ENCODE assay signal across 14 cellular contexts in genomic region chr6:35718354-35718695, GRCh38. TPM values are rescaled to one million over a fixed set of nuclear protein-coding genes. Genes with fewer than 3 reads are reported as not detected.
DNase-seq lines count a peak whose midpoint lies in the region; ATAC-seq, FAIRE-seq and TF ChIP-seq lines count a peak whose summit lies in the region.
"Had no signal": no experiment of that assay in that cellular context is flagged by ENCODE, and none has a peak within 500 bp of the region (broad histone marks: within the 10 kb centered on the region; RNA-seq: fewer than 3 reads in every experiment).

No MANE protein-coding gene starts in this region.

- H4K20me1 ChIP-seq in BLaER1 treated with 17β-estradiol and CSF1 and Interleukin-3, amounts not matched to agents 10 nM and 100 nM: no peaks in the 10 kb centered on the region
- H4K20me1 ChIP-seq in H9 (ENCODE audit: control insufficient read depth, insufficient read depth, insufficient read length): no peaks in the 10 kb centered on the region
- H4K20me1 ChIP-seq in GM12878 (ENCODE audit: control insufficient read depth, insufficient read depth): no peaks in the 10 kb centered on the region
- H4K20me1 ChIP-seq in smooth muscle cell (ENCODE audit: low read depth): no peaks in the 10 kb centered on the region

- TF ChIP-seq RAD21 in GM12878 (IDR thresholded peaks at IDR 0.05; ENCODE audit: insufficient read depth, low read depth, low read length): no peak

- H3K4me3 Mint-ChIP-seq in H9: peak overlapping the region in 1 of 2 experiments; percentile 43; a peak in 1 of 5 replicates
- H3K4me3 Mint-ChIP-seq in nephron progenitor cell: peak overlapping the region; percentile 41

- no peak overlapping the region for H3T11ph ChIP-seq in H9 (ENCODE audit: low read length)

- H3K4me1 Mint-ChIP-seq in H9 (peaks cover 52 to 56% of the 10 kb centered on the region in 2 experiments), nephron progenitor cell (peaks cover 74% of the 10 kb centered on the region)

- no peak overlapping the region for H3K18ac ChIP-seq in H9 (ENCODE audit: insufficient read length, low read depth, low read length)

- H3K36me3 ChIP-seq in BLaER1 treated with 17β-estradiol and CSF1 and Interleukin-3, amounts not matched to agents 10 nM and 100 nM: no peaks in the 10 kb centered on the region
- H3K36me3 ChIP-seq in GM12878 (ENCODE audit: control insufficient read depth in 2 of 2, insufficient read depth in 2 of 2, low read length in 1 of 2): no peaks in the 10 kb centered on the region
- H3K36me3 ChIP-seq in smooth muscle cell (ENCODE audit: low read depth): no peaks in the 10 kb centered on the region

- no TSS peak for BruUV-seq in GM12878 (replicated peaks; lab: Mats Ljungman, UMichigan)

- SMC1A ChIA-PET in GM12878 (lab: Charles Lee; ENCODE audit: uncharacterized antibody, unreplicated experiment): interaction anchor here (0.6 to 3.6 kb wide), 11 partner anchors 11 to 273 kb away, joined by 3 to 24 read pairs (median 4); partner anchors contain the start of gene ARMC12

- H3K27me3 Mint-ChIP-seq in H9 (ENCODE audit: low read depth) (peaks cover 7% of the 10 kb centered on the region), nephron progenitor cell (ENCODE audit: low read depth, poor library complexity) (no peaks in the 10 kb centered on the region)

- H3F3A ChIP-seq in smooth muscle cell (ENCODE audit: low read depth): peaks cover 5% of the 10 kb centered on the region

- peak overlapping the region; percentile 57 to 89 (median 82); a peak in 21 of 22 replicates for H3K27ac ChIP-seq in BLaER1 treated with 17β-estradiol and CSF1 and Interleukin-3, amounts not matched to agents 10 nM and 100 nM
- H3K27ac ChIP-seq in H9 (ENCODE audit: insufficient read length, low read depth, low read length) (no peak overlapping the region), GM12878 (ENCODE audit: control insufficient read depth, insufficient read depth) (peak overlapping the region; percentile 76), smooth muscle cell (ENCODE audit: low read depth) (no peak overlapping the region)

- H3K4me1 ChIP-seq in BLaER1 treated with 17β-estradiol and CSF1 and Interleukin-3, amounts not matched to agents 10 nM and 100 nM: peaks cover 71 to 85% (median 79%) of the 10 kb centered on the region in 10 experiments
- H3K4me1 ChIP-seq in H9 (ENCODE audit: insufficient read depth, low read length) (peaks cover 18% of the 10 kb centered on the region; the same call in 1 of the 2 replicates), GM12878 (ENCODE audit: control insufficient read depth, insufficient read depth, low read length) (peaks cover 47% of the 10 kb centered on the region), smooth muscle cell (ENCODE audit: low read depth) (peaks cover 24% of the 10 kb centered on the region)

- ATAC-seq in GM12878 (no peak), GM21528 (IDR thresholded peaks at IDR 0.05; ENCODE audit: low FRiP score, unreplicated experiment) (no peak)

- TF ChIP-seq EP300 in GM12878 (IDR thresholded peaks at IDR 0.05; ENCODE audit: borderline replicate concordance in 1 of 2, control insufficient read depth in 1 of 2, low read depth in 2 of 2, low read length in 2 of 2): no peak

- H3K27me3 ChIP-seq in BLaER1 treated with 17β-estradiol and CSF1 and Interleukin-3, amounts not matched to agents 10 nM and 100 nM: no peaks in the 10 kb centered on the region
- H3K27me3 ChIP-seq in H9 (ENCODE audit: insufficient read depth, low read length): no peaks in the 10 kb centered on the region; the same call in 1 of the 2 replicates
- no peaks in the 10 kb centered on the region for H3K27me3 ChIP-seq in GM12878 (replicated peaks in 1 of 2; ENCODE audit: control insufficient read depth in 2 of 2, insufficient read depth in 2 of 2, low read length in 1 of 2)
- H3K27me3 ChIP-seq in smooth muscle cell (ENCODE audit: low read depth): no peaks in the 10 kb centered on the region

- H3K23ac ChIP-seq in H9 (ENCODE audit: insufficient read length, low read depth, low read length): no peak overlapping the region

- no peak overlapping the region for H3K4ac ChIP-seq in H9 (ENCODE audit: low read depth, low read length)

- H3K4me2 ChIP-seq in BLaER1 treated with 17β-estradiol and CSF1 and Interleukin-3, amounts not matched to agents 10 nM and 100 nM: peak overlapping the region; percentile 76 to 100 (median 91)
- H3K4me2 ChIP-seq in H9 (ENCODE audit: insufficient read depth, insufficient read length, low read length) (peak overlapping the region; percentile 3), GM12878 (ENCODE audit: control insufficient read depth, insufficient read depth) (peak overlapping the region; percentile 53), smooth muscle cell (no peak overlapping the region)

- WGBS in H9 (ENCODE audit: extremely low coverage, insufficient read length, low lambda C conversion rate): no CpG with 5 or more reads among the region's 4 CpGs
- 88% methylated on average over 4 of the region's 4 CpGs for WGBS in GM12878 (ENCODE audit: insufficient coverage, insufficient replicate concordance, low lambda C conversion rate, missing lambda C conversion rate)
- 83% methylated on average over 4 of the region's 4 CpGs for WGBS in smooth muscle cell (ENCODE audit: low lambda C conversion rate)

- in situ Hi-C loops in GM12878 (cut with MboI): no loop called here

- no peak overlapping the region for H4K5ac ChIP-seq in H9 (ENCODE audit: insufficient read length, low read depth, low read length)

- H3K79me1 ChIP-seq in H9 (ENCODE audit: insufficient read depth, low read depth, low read length, poor library complexity, severe bottlenecking): no peaks in the 10 kb centered on the region

- H2BK12ac ChIP-seq in H9 (ENCODE audit: insufficient read length, low read depth, low read length): no peak overlapping the region

- DNase-seq in H9 (no peak), GM12878 (ENCODE audit: low read depth, low spot score) (no peak), nephron progenitor cell (no peak), NCI-H2196 treated with DMSO at 0.1 percent for 48 hours (lab: John Stamatoyannopoulos, UW; ENCODE audit: unreplicated experiment) (no peak), smooth muscle cell (lab: John Stamatoyannopoulos, UW; ENCODE audit: unreplicated experiment) (no peak), NCI-H446 treated with DMSO at 0.1 percent for 48 hours (lab: John Stamatoyannopoulos, UW) (no peak)
- DNase-seq: amygdala, COR-L47, erythroblast had no signal

- H3K56ac ChIP-seq in H9 (ENCODE audit: insufficient read length, low read depth, low read length): no peak overlapping the region

- no peak overlapping the region for H2BK5ac ChIP-seq in H9 (ENCODE audit: insufficient read length, low read length)

- peak overlapping the region; percentile 55 to 79 (median 73); a peak in 21 of 22 replicates for H3K9ac ChIP-seq in BLaER1 treated with 17β-estradiol and CSF1 and Interleukin-3, amounts not matched to agents 10 nM and 100 nM
- H3K9ac ChIP-seq in H9 (ENCODE audit: extremely low read depth, insufficient read length, low read length) (no peak overlapping the region), GM12878 (ENCODE audit: control insufficient read depth, insufficient read depth, low read length) (no peak overlapping the region; the same call in 1 of the 2 replicates), smooth muscle cell (ENCODE audit: low read depth) (no peak overlapping the region)

- H4K8ac ChIP-seq in H9 (replicated peaks; ENCODE audit: insufficient read length, low read depth, low read length): no peak overlapping the region

- no peaks in the 10 kb centered on the region for H3K23me2 ChIP-seq in H9 (ENCODE audit: insufficient read length, low read depth, low read length, poor library complexity, severe bottlenecking)

- POLR2A ChIA-PET in GM12878 (lab: Charles Lee): interaction anchor here (0.5 to 2.7 kb wide), 8 partner anchors 8 to 44 kb away, joined by 3 to 13 read pairs (median 4); partner anchors contain the start of gene ARMC12

- no peak overlapping the region for H2AFZ ChIP-seq in H9 (ENCODE audit: low read length)
- H2AFZ ChIP-seq in GM12878 (ENCODE audit: control insufficient read depth, low read depth, low read length): peak overlapping the region; percentile 64
- H2AFZ ChIP-seq in smooth muscle cell (ENCODE audit: low read depth): no peak overlapping the region

- H3K27ac Mint-ChIP-seq in H9 (peak overlapping the region; percentile 71 to 98 (median 95); a peak in 6 of 7 replicates), nephron progenitor cell (peak overlapping the region; percentile 83)

- no peak overlapping the region for H2BK120ac ChIP-seq in H9 (ENCODE audit: low read depth, low read length, poor library complexity, severe bottlenecking)

- H2BK15ac ChIP-seq in H9 (ENCODE audit: low read depth, low read length): no peak overlapping the region

- intact Hi-C loops in GM12878 (cut with micrococcal nuclease; ENCODE audit: unreplicated experiment): no loop called here

- no peaks in the 10 kb centered on the region for H3K79me2 ChIP-seq in H9 (ENCODE audit: insufficient read depth, low read length)
- no peaks in the 10 kb centered on the region for H3K79me2 ChIP-seq in GM12878 (ENCODE audit: control insufficient read depth, insufficient read depth, low read length)
- H3K79me2 ChIP-seq in smooth muscle cell (ENCODE audit: low read depth): no peaks in the 10 kb centered on the region

- no peak for FAIRE-seq in GM12878 (lab: Jason Lieb, UNC)
- FAIRE-seq: TTC549 had no signal

- CTCF ChIA-PET in GM12878 (lab: Yijun Ruan, JAX): interaction anchor here (0.7 to 1.9 kb wide), 7 partner anchors 10 to 196 kb away, joined by 3 to 9 read pairs (median 4); no protein-coding TSS in a partner anchor

- no peaks in the 10 kb centered on the region for H3K9me3 Mint-ChIP-seq in H9
- no peaks in the 10 kb centered on the region for H3K9me3 Mint-ChIP-seq in nephron progenitor cell

- no peak overlapping the region for H2AK5ac ChIP-seq in H9 (ENCODE audit: insufficient read length, low read length)

- no peaks in the 10 kb centered on the region for H3K36me3 Mint-ChIP-seq in H9 (ENCODE audit: insufficient read depth in 1 of 3, low read depth in 3 of 3)
- no peaks in the 10 kb centered on the region for H3K36me3 Mint-ChIP-seq in nephron progenitor cell (ENCODE audit: low read depth)

- peak overlapping the region; percentile 73 for H3K14ac ChIP-seq in H9 (ENCODE audit: insufficient read depth, low read length)

- H3K9me3 ChIP-seq in BLaER1 treated with 17β-estradiol and CSF1 and Interleukin-3, amounts not matched to agents 10 nM and 100 nM (replicated peaks in 1 of 11): no peaks in the 10 kb centered on the region
- H3K9me3 ChIP-seq in H9 (ENCODE audit: control insufficient read depth, low read depth, low read length) (no peaks in the 10 kb centered on the region), GM12878 (replicated peaks; ENCODE audit: control insufficient read depth, insufficient read depth, low read length) (no peaks in the 10 kb centered on the region; the same call in 2 of the 3 replicates), smooth muscle cell (replicated peaks; ENCODE audit: low read depth) (no peaks in the 10 kb centered on the region)

- no peak overlapping the region for H2BK20ac ChIP-seq in H9 (ENCODE audit: low read depth, low read length, poor library complexity, severe bottlenecking)

- RAD21 ChIA-PET in GM12878 (lab: Charles Lee; ENCODE audit: unreplicated experiment): interaction anchor here (1.0 to 4.7 kb wide), 5 partner anchors 9 to 56 kb away, joined by 3 to 36 read pairs (median 8); no protein-coding TSS in a partner anchor

- H3K4me3 ChIP-seq in BLaER1 treated with 17β-estradiol and CSF1 and Interleukin-3, amounts not matched to agents 10 nM and 100 nM: peak overlapping the region in 3 of 10 experiments; percentile 2 to 66 (median 21); a peak in 2 of 20 replicates
- H3K4me3 ChIP-seq in GM12878: no peak overlapping the region
- H3K4me3 ChIP-seq in smooth muscle cell: no peak overlapping the region

- no peak overlapping the region for H4K91ac ChIP-seq in H9 (ENCODE audit: insufficient read length, low read depth, low read length)

- TF ChIP-seq POLR2A in GM12878 (IDR thresholded peaks at IDR 0.05; ENCODE audit: low read depth, low read length): no peak

- no peak for TF ChIP-seq CTCF in H9 (conservative IDR thresholded peaks at IDR 0.05)
- no peak for TF ChIP-seq CTCF in GM12878 (IDR thresholded peaks at IDR 0.05 in 2 of 3, conservative IDR thresholded peaks at IDR 0.05 in 1 of 3; ENCODE audit: control insufficient read depth in 2 of 3, extremely low read depth in 1 of 3, insufficient read depth in 1 of 3, low read depth in 3 of 3, low read length in 3 of 3)
- TF ChIP-seq CTCF in nephron progenitor cell (IDR thresholded peaks at IDR 0.05): no peak
- TF ChIP-seq CTCF in smooth muscle cell (IDR thresholded peaks at IDR 0.05; ENCODE audit: borderline replicate concordance, insufficient read depth, poor library complexity, severe bottlenecking): no peak

RNA-seq across cellular contexts. Expression of gene ARMC12, which starts 18.5 kb away (rescaled TPM):
- total RNA-seq in H9 (2021): 1.5 and 1.7 TPM in 2 replicates
- total RNA-seq in GM12878 (2013; cell fraction: nucleolus; rRNA removed): 0.77 and 0.88 TPM in 2 replicates
- total RNA-seq in GM12878 (2014; rRNA removed): 0.45 and 0.49 TPM in 2 replicates
- total RNA-seq in GM12878 (2014; rRNA removed; fragmentation: Illumina TruSeq; extraction: Trizol): 0.40 and 0.46 TPM in 2 replicates
- total RNA-seq in GM12878 (2021): 0.56 and 1.0 TPM in 2 replicates
- polyA plus RNA-seq in GM12878 (2011; ENCODE audit: low read depth): 0.46 TPM
- 0.72 and 1.6 TPM in 2 replicates for polyA plus RNA-seq in GM12878 (2011; rRNA removed)
- polyA plus RNA-seq in GM12878 (2011; cell fraction: cytosol; rRNA removed): 1.6 and 1.7 TPM in 2 replicates
- 4.8 and 8.9 TPM in 2 replicates for polyA plus RNA-seq in GM12878 (2011; cell fraction: nucleus; rRNA removed)
- 0.54 and 0.91 TPM in 2 replicates for polyA plus RNA-seq in GM12878 (2012)
- polyA plus RNA-seq in GM12878 (2014; fragmentation: Illumina TruSeq; extraction: Trizol): 0.76 and 0.90 TPM in 2 replicates
- 1 to 10 TPM in 1 of 2 experiments, under 1 TPM in 1; 0.68 to 1.5 TPM for polyA plus RNA-seq in GM12878 (2014; fragmentation: Nextera tagmentation; extraction: Ambion mirVana)
- polyA plus RNA-seq in GM12878 (2014; rRNA removed): 1.2 TPM in 2 replicates
- polyA plus RNA-seq in GM12878 (2016; fragmentation: Nextera tagmentation; extraction: Ambion mirVana): under 1 TPM; 0.10 to 0.25 TPM
- 0.88 TPM in 1 of 2 replicates, not detected in the other for polyA minus RNA-seq in GM12878 (2011; rRNA and poly(A)+ RNA removed)
- polyA minus RNA-seq in GM12878 (2011; cell fraction: cytosol; rRNA and poly(A)+ RNA removed): not detected in 2 replicates
- 0.24 and 0.48 TPM in 2 replicates for polyA minus RNA-seq in GM12878 (2011; cell fraction: nucleus; rRNA and poly(A)+ RNA removed)
- 0.18 and 3.5 TPM in 2 replicates for total RNA-seq in smooth muscle cell
- not detected in 2 replicates for polyA plus RNA-seq in smooth muscle cell
- total RNA-seq: urinary bladder had no signal

RNA-seq across cellular contexts. Expression of gene FKBP5, which starts 29.6 kb away (rescaled TPM):
- total RNA-seq in H9 (2021): 32.9 and 33.9 TPM in 2 replicates
- total RNA-seq in GM12878 (2013; cell fraction: nucleolus; rRNA removed): 45.6 and 48.8 TPM in 2 replicates
- 60.3 and 67.8 TPM in 2 replicates for total RNA-seq in GM12878 (2014; rRNA removed)
- total RNA-seq in GM12878 (2014; rRNA removed; fragmentation: Illumina TruSeq; extraction: Trizol): 44.7 and 46.2 TPM in 2 replicates
- 81.2 and 82.8 TPM in 2 replicates for total RNA-seq in GM12878 (2021)
- 27.6 TPM for polyA plus RNA-seq in GM12878 (2011; ENCODE audit: low read depth)
- 64.1 and 65.0 TPM in 2 replicates for polyA plus RNA-seq in GM12878 (2011; rRNA removed)
- polyA plus RNA-seq in GM12878 (2011; cell fraction: cytosol; rRNA removed): 26.7 and 37.5 TPM in 2 replicates
- 19.4 and 28.0 TPM in 2 replicates for polyA plus RNA-seq in GM12878 (2011; cell fraction: nucleus; rRNA removed)
- polyA plus RNA-seq in GM12878 (2012): 29.6 and 33.1 TPM in 2 replicates
- polyA plus RNA-seq in GM12878 (2014; fragmentation: Illumina TruSeq; extraction: Trizol): 123 and 153 TPM in 2 replicates
- 10 to 100 TPM; 29.0 to 33.5 TPM for polyA plus RNA-seq in GM12878 (2014; fragmentation: Nextera tagmentation; extraction: Ambion mirVana)
- 54.7 and 60.5 TPM in 2 replicates for polyA plus RNA-seq in GM12878 (2014; rRNA removed)
- polyA plus RNA-seq in GM12878 (2016; fragmentation: Nextera tagmentation; extraction: Ambion mirVana): 100 to 1,000 TPM; 121 to 122 TPM
- polyA minus RNA-seq in GM12878 (2011; rRNA and poly(A)+ RNA removed): 27.7 and 34.5 TPM in 2 replicates
- 14.0 and 18.9 TPM in 2 replicates for polyA minus RNA-seq in GM12878 (2011; cell fraction: cytosol; rRNA and poly(A)+ RNA removed)
- polyA minus RNA-seq in GM12878 (2011; cell fraction: nucleus; rRNA and poly(A)+ RNA removed): 8.8 and 15.2 TPM in 2 replicates
- total RNA-seq in smooth muscle cell: 0.85 TPM in 2 replicates
- 1.6 and 3.8 TPM in 2 replicates for polyA plus RNA-seq in smooth muscle cell

RNA-seq across cellular contexts. Expression of gene CLPSL2, which starts 58.1 kb away (rescaled TPM):
- total RNA-seq in H9 (2021) (4.4 and 6.0 TPM in 2 replicates), GM12878 (2014; rRNA removed) (0.49 TPM in 1 of 2 replicates, not detected in the other), GM12878 (2014; rRNA removed; fragmentation: Illumina TruSeq; extraction: Trizol) (not detected in 2 replicates), GM12878 (2021) (1.2 and 1.3 TPM in 2 replicates), smooth muscle cell (not detected in 2 replicates)
- total RNA-seq in GM12878 (2013; cell fraction: nucleolus; rRNA removed): not detected in 2 replicates
- not detected for polyA plus RNA-seq in GM12878 (2011; ENCODE audit: low read depth)
- polyA plus RNA-seq in GM12878 (2011; rRNA removed) (not detected in 2 replicates), GM12878 (2014; fragmentation: Illumina TruSeq; extraction: Trizol) (not detected in 2 replicates), GM12878 (2014; fragmentation: Nextera tagmentation; extraction: Ambion mirVana) (not detected), GM12878 (2014; rRNA removed) (0.32 TPM in 1 of 2 replicates, not detected in the other), GM12878 (2016; fragmentation: Nextera tagmentation; extraction: Ambion mirVana) (not detected), smooth muscle cell (1.9 and 2.0 TPM in 2 replicates)
- not detected in 2 replicates for polyA plus RNA-seq in GM12878 (2011; cell fraction: cytosol; rRNA removed)
- polyA plus RNA-seq in GM12878 (2011; cell fraction: nucleus; rRNA removed): not detected in 2 replicates
- not detected in 2 replicates for polyA plus RNA-seq in GM12878 (2012)
- not detected in 2 replicates for polyA minus RNA-seq in GM12878 (2011; rRNA and poly(A)+ RNA removed)
- not detected in 2 replicates for polyA minus RNA-seq in GM12878 (2011; cell fraction: cytosol; rRNA and poly(A)+ RNA removed)
- not detected in 2 replicates for polyA minus RNA-seq in GM12878 (2011; cell fraction: nucleus; rRNA and poly(A)+ RNA removed)
- total RNA-seq: liver, urinary bladder had no signal
- polyA plus RNA-seq: liver, urinary bladder had no signal

Comparison
In these comparisons a context has a peak if more than half of its experiments do, and no peak if none do; other contexts are left out.
1. H3K27ac ChIP-seq: peak in BLaER1 treated with 17β-estradiol and CSF1 and Interleukin-3, amounts not matched to agents 10 nM and 100 nM (11 of 11) and GM12878 (single experiment); none in H9 (single experiment) and smooth muscle cell (single experiment).
2. H3K9ac ChIP-seq: peak in BLaER1 treated with 17β-estradiol and CSF1 and Interleukin-3, amounts not matched to agents 10 nM and 100 nM (11 of 11); none in H9 (single experiment), GM12878 (single experiment) and smooth muscle cell (single experiment).
3. RNA of gene FKBP5, which starts 29.6 kb away (total RNA-seq): 44.7 to 82.8 TPM in GM12878 and 32.9 to 33.9 TPM in H9; 0.85 TPM in smooth muscle cell; every median in the first group is over 10 times any median in the second.